ENCODE assay signal across 8 cellular contexts in the genomic region with DNA sequence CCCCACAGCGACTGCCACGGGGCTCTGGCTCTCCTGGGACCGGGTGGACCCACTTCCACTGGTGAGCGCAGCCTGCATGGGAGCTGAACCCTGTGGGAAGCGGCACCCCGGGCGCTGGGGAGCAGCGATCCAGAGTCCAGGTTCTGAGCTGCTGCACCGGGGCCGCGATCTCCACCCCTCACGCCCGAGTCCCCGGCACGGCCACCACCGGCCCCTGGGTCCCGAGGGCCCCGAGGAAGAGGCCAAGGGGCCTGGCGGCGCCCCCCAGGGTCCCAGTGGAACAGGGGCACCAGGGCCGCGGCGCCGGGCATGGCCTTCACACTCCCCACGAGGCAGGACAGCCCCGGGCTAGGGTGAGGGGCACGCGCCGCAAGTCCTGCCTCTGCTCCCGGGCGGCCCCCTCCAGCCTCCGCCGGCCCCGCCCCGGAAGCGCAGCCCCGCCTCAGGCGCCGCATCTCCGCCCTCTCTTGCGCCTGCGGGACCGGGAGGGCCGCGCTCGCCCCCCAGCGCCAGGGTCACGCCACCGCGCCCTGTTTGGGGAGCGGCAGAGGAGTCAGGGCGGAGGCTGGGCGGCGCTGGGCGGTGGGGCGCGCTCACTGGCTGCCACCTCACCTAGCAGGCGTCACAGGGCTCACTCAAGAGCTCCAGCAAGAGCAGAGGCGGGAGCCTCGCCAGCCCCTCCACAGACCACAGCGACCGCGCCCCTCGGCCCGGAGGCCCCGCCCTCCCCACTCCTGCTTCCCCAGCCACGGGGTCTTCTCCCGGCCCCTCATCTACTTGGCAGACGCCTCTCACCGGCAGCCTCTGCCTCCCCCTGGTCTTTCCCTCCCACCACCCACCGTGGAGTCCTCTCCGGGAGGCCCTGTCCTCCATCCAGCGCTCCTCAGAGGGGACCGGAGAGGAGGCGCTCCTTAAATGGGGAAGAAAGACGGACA. TPM values are rescaled to one million over a fixed set of nuclear protein-coding genes. Genes with fewer than 3 reads are reported as not detected.
DNase-seq lines count a peak whose midpoint lies in the region; ATAC-seq and FAIRE-seq lines count a peak whose summit lies in the region.

No MANE protein-coding gene starts in this region.

- H3K36me3 ChIP-seq in subcutaneous abdominal adipose tissue (ENCODE audit: control insufficient read depth in 5 of 5, insufficient read depth in 5 of 5, low read length in 5 of 5), result peaks cover 0 to 20% (median 12%) of the 10 kb centered on the region in 5 donors

- peak overlapping the region in 4 of 5 donors; percentile 59 to 87 (median 69) for H3K9ac ChIP-seq in subcutaneous abdominal adipose tissue (ENCODE audit: low read length in 5 of 5)

- H3K27ac ChIP-seq in subcutaneous abdominal adipose tissue (ENCODE audit: low read depth, low read length), result peak overlapping the region; percentile 83

- DNase-seq in AG08396 (ENCODE audit: low spot score) (peak; percentile 93), GM19240 (ENCODE audit: insufficient read length, low spot score) (peak; percentile 82), OCI-M2 (lab: John Stamatoyannopoulos, UW; ENCODE audit: unreplicated experiment) (peak; percentile 46), frontal cortex (ENCODE audit: low spot score in 2 of 2) (peak; percentile 78 to 88), non-pigmented ciliary epithelial cell (ENCODE audit: low read depth) (peak; percentile 26)
- DNase-seq in activated gamma-delta T cell treated with anti-CD3 and anti-CD28 coated beads, Interleukin-2, amount 50 U/mL, for 16 hours (ENCODE audit: low read depth), result peak; percentile 82

- no peak for FAIRE-seq in frontal cortex (lab: Jason Lieb, UNC)

- H3K27me3 ChIP-seq in subcutaneous abdominal adipose tissue (ENCODE audit: control insufficient read depth in 5 of 5, insufficient read depth in 4 of 5, low read length in 5 of 5), result no peaks in the 10 kb centered on the region

- no peaks in the 10 kb centered on the region for H3K9me3 ChIP-seq in subcutaneous abdominal adipose tissue (ENCODE audit: control insufficient read depth in 5 of 5, low read length in 5 of 5)

- H3K4me1 ChIP-seq in subcutaneous abdominal adipose tissue (ENCODE audit: control insufficient read depth in 5 of 5, insufficient read depth in 5 of 5, low read length in 5 of 5), result peaks cover 0 to 31% (median 20%) of the 10 kb centered on the region in 5 donors

- peak overlapping the region in 4 of 5 donors; percentile 59 to 74 (median 64) for H3K4me3 ChIP-seq in subcutaneous abdominal adipose tissue (ENCODE audit: low read depth in 1 of 5, low read length in 5 of 5)

- peak; percentile 92 for ATAC-seq in HG03442 (IDR thresholded peaks at IDR 0.05; ENCODE audit: unreplicated experiment)

RNA-seq across cellular contexts. Expression of gene THAP4, which starts 26.8 kb away (rescaled TPM):
- 23.6 TPM for total RNA-seq in frontal cortex

RNA-seq across cellular contexts. Expression of gene ATG4B, which starts 27.4 kb away (rescaled TPM):
- total RNA-seq in frontal cortex, result 39.1 TPM

RNA-seq across cellular contexts. Expression of gene BOK, which starts 51.6 kb away (rescaled TPM):
- total RNA-seq in frontal cortex, result 20.8 TPM

Comparison
In these comparisons a context has a peak if more than half of its experiments do, and no peak if none do; other contexts are left out.
1. Peak in every context shown above with its lines: DNase-seq, ATAC-seq, H3K4me3 ChIP-seq and H3K27ac ChIP-seq.
2. DNase-seq: peak in every context shown above with its lines; median percentile 93 in AG08396; 83 in frontal cortex; 82 in GM19240; 82 in activated gamma-delta T cell treated with anti-CD3 and anti-CD28 coated beads, Interleukin-2, amount 50 U/mL, for 16 hours; 46 in OCI-M2; 26 in non-pigmented ciliary epithelial cell.